Comparison of ENCODE assay signal across 16 cellular contexts in genomic region chr10:92938846-92939245, GRCh38.
A peak's percentile ranks its signal among the peaks of the same experiment; 100 is the strongest.
DNase-seq lines count a peak whose midpoint lies in the region; ATAC-seq, FAIRE-seq and TF ChIP-seq lines count a peak whose summit lies in the region.
"Had no signal": no experiment of that assay in that cellular context is flagged by ENCODE, and none has a peak within 500 bp of the region (broad histone marks: within the 10 kb centered on the region; RNA-seq: fewer than 3 reads in every experiment).

No MANE protein-coding gene starts in this region.

- ATAC-seq in CD4-positive, CD25-positive, alpha-beta regulatory T cell (ENCODE audit: low read depth in 2 of 2), result no peak

- no peaks in the 10 kb centered on the region for H3K9me3 Mint-ChIP-seq in CD4-positive, CD25-positive, alpha-beta regulatory T cell
- H3K9me3 Mint-ChIP-seq: CD4-positive, alpha-beta T cell had no signal

- H3K27ac Mint-ChIP-seq in CD4-positive, CD25-positive, alpha-beta regulatory T cell, result no peak overlapping the region
- H3K27ac Mint-ChIP-seq: CD4-positive, alpha-beta T cell; IgD-negative memory B cell had no signal

- peaks cover 4% of the 10 kb centered on the region for H3K36me3 ChIP-seq in CD4-positive, CD25-positive, alpha-beta regulatory T cell (ENCODE audit: control insufficient read depth, insufficient read depth, low read length)
- H3K36me3 ChIP-seq in endocrine pancreas (ENCODE audit: control insufficient read depth, insufficient read depth, low read length), result no peaks in the 10 kb centered on the region
- H3K36me3 ChIP-seq: HAP-1 had no signal

- H3K36me3 Mint-ChIP-seq in CD4-positive, CD25-positive, alpha-beta regulatory T cell, result peaks cover 7% of the 10 kb centered on the region

- no peak overlapping the region for H3K27ac ChIP-seq in CD4-positive, CD25-positive, alpha-beta regulatory T cell (ENCODE audit: insufficient read depth, low read length, poor library complexity, severe bottlenecking)
- H3K27ac ChIP-seq: BLaER1 treated with 17β-estradiol and CSF1 and Interleukin-3, amounts not matched to agents 10 nM and 100 nM; GM23248 had no signal

- H3K9ac ChIP-seq in endocrine pancreas (ENCODE audit: control insufficient read depth, insufficient read depth, low read length), result no peak overlapping the region
- H3K9ac ChIP-seq: BLaER1 treated with 17β-estradiol and CSF1 and Interleukin-3, amounts not matched to agents 10 nM and 100 nM; GM23248 had no signal

- TF ChIP-seq POLR2A in H54 (IDR thresholded peaks at IDR 0.05; ENCODE audit: low read depth, low read length) (no peak), GM12892 (IDR thresholded peaks at IDR 0.05; ENCODE audit: low read depth, low read length) (no peak)

- no peaks in the 10 kb centered on the region for H3K27me3 ChIP-seq in CD4-positive, CD25-positive, alpha-beta regulatory T cell (ENCODE audit: control insufficient read depth, insufficient read depth, low read length)
- no peaks in the 10 kb centered on the region for H3K27me3 ChIP-seq in endocrine pancreas (ENCODE audit: control insufficient read depth, insufficient read depth, low read length)
- H3K27me3 ChIP-seq: BLaER1 treated with 17β-estradiol and CSF1 and Interleukin-3, amounts not matched to agents 10 nM and 100 nM had no signal

- no peaks in the 10 kb centered on the region for H3K4me1 ChIP-seq in CD4-positive, CD25-positive, alpha-beta regulatory T cell (ENCODE audit: control insufficient read depth, insufficient read depth, low read length, poor library complexity, severe bottlenecking)
- no peaks in the 10 kb centered on the region for H3K4me1 ChIP-seq in endocrine pancreas (ENCODE audit: control insufficient read depth, insufficient read depth, low read length)
- H3K4me1 ChIP-seq: BLaER1 treated with 17β-estradiol and CSF1 and Interleukin-3, amounts not matched to agents 10 nM and 100 nM; HAP-1 had no signal

- H3K4me3 ChIP-seq in CD4-positive, CD25-positive, alpha-beta regulatory T cell (ENCODE audit: low read depth, low read length), result peak overlapping the region; percentile 4
- peak overlapping the region; percentile 40 for H3K4me3 ChIP-seq in endocrine pancreas (ENCODE audit: control insufficient read depth, insufficient read depth, low read length)
- H3K4me3 ChIP-seq: BLaER1 treated with 17β-estradiol and CSF1 and Interleukin-3, amounts not matched to agents 10 nM and 100 nM; GM23248; HAP-1 had no signal

- no peaks in the 10 kb centered on the region for H3K27me3 Mint-ChIP-seq in CD4-positive, CD25-positive, alpha-beta regulatory T cell
- H3K27me3 Mint-ChIP-seq: CD4-positive, alpha-beta T cell; IgD-negative memory B cell had no signal

- H3K4me1 Mint-ChIP-seq in CD4-positive, CD25-positive, alpha-beta regulatory T cell, result no peaks in the 10 kb centered on the region
- H3K4me1 Mint-ChIP-seq: IgD-negative memory B cell had no signal

- no peaks in the 10 kb centered on the region for H3K9me3 ChIP-seq in CD4-positive, CD25-positive, alpha-beta regulatory T cell (ENCODE audit: control insufficient read depth in 2 of 2, low read length in 2 of 2)
- no peaks in the 10 kb centered on the region for H3K9me3 ChIP-seq in endocrine pancreas (ENCODE audit: control insufficient read depth, low read length)
- H3K9me3 ChIP-seq: BLaER1 treated with 17β-estradiol and CSF1 and Interleukin-3, amounts not matched to agents 10 nM and 100 nM; HAP-1 had no signal

- peak; percentile 74 for FAIRE-seq in H54 (lab: Jason Lieb, UNC)
- no peak for FAIRE-seq in GM12892 (lab: Jason Lieb, UNC)

- peak in 1 of 3 donors; percentile 15 for DNase-seq in CD4-positive, CD25-positive, alpha-beta regulatory T cell
- DNase-seq in H54 (ENCODE audit: insufficient read length, low spot score) (no peak), OCI-M1 (lab: John Stamatoyannopoulos, UW) (peak; percentile 83), GM12892 (ENCODE audit: insufficient read length) (no peak), SHP77 treated with DMSO at 0.1 percent for 48 hours (lab: John Stamatoyannopoulos, UW) (no peak), GOT3 (lab: John Stamatoyannopoulos, UW) (no peak), NCI-H1092 (lab: John Stamatoyannopoulos, UW) (no peak)
- DNase-seq: ACHN; Calu3; CD4-positive, alpha-beta T cell; DMS79; GM23248 had no signal

- no peak overlapping the region for H3K4me3 Mint-ChIP-seq in CD4-positive, CD25-positive, alpha-beta regulatory T cell
- H3K4me3 Mint-ChIP-seq: CD4-positive, alpha-beta T cell; IgD-negative memory B cell had no signal
